Comparison of ENCODE assay signal across 17 cellular contexts in genomic region chr7:70574314-70574713, GRCh38.
"Had no signal": no experiment of that assay in that cellular context is flagged by ENCODE, and none has a peak within 500 bp of the region (broad histone marks: within the 10 kb centered on the region; RNA-seq: fewer than 3 reads in every experiment).

No MANE protein-coding gene starts in this region.

- ATAC-seq: activated CD8-positive, alpha-beta T cell treated with anti-CD3 and anti-CD28 coated beads, Interleukin-2, amount 10 ng/mL, durations not matched to agents 7 days and 5 days; left ventricle myocardium superior; natural killer cell treated with Interleukin-12 subunit alpha and Interleukin-12 subunit beta and Interleukin-15 and Interleukin-18, amount 100 ng/mL, for 72 hours had no signal

- H3K27ac ChIP-seq: testis, upper lobe of left lung, VCaP had no signal

- H3K9me3 ChIP-seq: testis, upper lobe of left lung had no signal

- H3K36me3 ChIP-seq: upper lobe of left lung had no signal

- DNase-seq: activated CD4-positive, alpha-beta T cell treated with anti-CD3 and anti-CD28 coated beads, Interleukin-2, amount 50 U/mL, for 1 hour; activated CD4-positive, CD25-positive, alpha-beta regulatory T cell treated with anti-CD3 and anti-CD28 coated beads, Interleukin-2, amount 50 U/mL, for 72 hours; activated CD8-positive, alpha-beta T cell treated with anti-CD3 and anti-CD28 coated beads, Interleukin-2, amount 10 ng/mL, durations not matched to agents 7 days and 5 days; activated gamma-delta T cell; effector memory CD4-positive, alpha-beta T cell; foreskin melanocyte; hippocampal formation; left ventricle myocardium superior; stimulated activated CD4-positive, alpha-beta T cell treated with anti-CD3 and anti-CD28 coated beads, Interleukin-2, amount 100 ng/mL, for 48 hours; stimulated activated CD8-positive, alpha-beta memory T cell treated with anti-CD3 and anti-CD28 coated beads, Interleukin-4, amount 100 ng/mL, for 48 hours; stimulated activated naive CD4-positive, alpha-beta T cell; testis; upper lobe of left lung had no signal

- H3K4me3 ChIP-seq: testis, upper lobe of left lung had no signal

- FAIRE-seq: colon, endothelial cell of umbilical vein had no signal

- H3K27me3 ChIP-seq: testis, upper lobe of left lung had no signal

- H3K4me1 ChIP-seq: upper lobe of left lung had no signal
